ENCODE assay signal across 25 cellular contexts in the genomic region with DNA sequence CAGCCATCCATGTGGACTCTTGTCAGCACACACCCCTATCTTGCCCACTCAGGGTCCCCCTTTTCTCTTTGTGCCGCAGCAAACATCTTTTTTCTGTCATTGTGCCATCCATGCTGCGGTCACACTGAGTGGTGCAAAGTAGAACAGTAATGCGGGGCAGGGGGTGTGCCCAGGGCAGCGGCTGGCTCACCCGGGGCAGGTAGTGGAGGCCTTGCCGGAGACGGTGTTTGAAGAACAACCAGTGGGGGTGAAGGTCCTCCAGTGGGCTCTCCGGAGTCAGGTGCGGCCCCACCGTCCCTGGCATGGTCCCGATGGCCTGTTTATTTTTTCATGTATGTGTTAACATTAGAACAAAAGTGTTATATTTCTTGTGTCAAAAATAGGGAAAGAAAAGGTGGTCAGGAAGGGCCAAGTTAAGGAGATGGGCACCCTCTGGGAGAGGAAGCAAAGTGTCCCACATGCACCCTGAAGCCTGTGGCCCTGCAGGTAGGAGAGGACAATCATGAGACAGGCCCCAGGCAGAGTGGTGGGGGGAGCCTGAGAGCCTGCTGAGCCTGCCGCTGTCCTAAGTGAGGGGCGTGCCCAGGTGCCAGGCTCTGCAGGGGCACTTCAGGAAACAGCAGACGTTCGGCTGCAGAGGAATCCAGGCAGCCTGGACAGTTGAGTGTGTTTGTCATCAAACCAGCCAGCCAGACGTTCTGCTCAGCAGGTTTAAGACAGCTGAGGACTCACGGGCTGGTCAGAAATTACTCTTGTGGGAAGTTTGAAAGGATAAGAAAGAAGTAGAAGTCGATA. TPM values are rescaled to one million over a fixed set of nuclear protein-coding genes. Genes with fewer than 3 reads are reported as not detected.
A peak's percentile ranks its signal among the peaks of the same experiment; 100 is the strongest.
DNase-seq lines count a peak whose midpoint lies in the region; ATAC-seq and TF ChIP-seq lines count a peak whose summit lies in the region.
"Had no signal": no experiment of that assay in that cellular context is flagged by ENCODE, and none has a peak within 500 bp of the region (broad histone marks: within the 10 kb centered on the region; RNA-seq: fewer than 3 reads in every experiment).

No MANE protein-coding gene starts in this region.

- no peak overlapping the region for H3K4me2 ChIP-seq in osteoblast (ENCODE audit: insufficient read depth, low read length)

- no peaks in the 10 kb centered on the region for H3K4me1 Mint-ChIP-seq in activated CD8-positive, alpha-beta memory T cell treated with anti-CD3 and anti-CD28 coated beads, Interleukin-2, amount 10 ng/mL, durations not matched to agents 7 days and 5 days
- H3K4me1 Mint-ChIP-seq: activated B cell treated with CpG ODN at 0.5 μM for 24 hours, brain had no signal

- H3K9me3 Mint-ChIP-seq in activated CD8-positive, alpha-beta memory T cell treated with anti-CD3 and anti-CD28 coated beads, Interleukin-2, amount 10 ng/mL, durations not matched to agents 7 days and 5 days (ENCODE audit: low read depth), result no peaks in the 10 kb centered on the region
- H3K9me3 Mint-ChIP-seq: activated B cell treated with CpG ODN at 0.5 μM for 24 hours; brain; CD4-positive, alpha-beta T cell; HFFc6 had no signal

- H3K27me3 ChIP-seq in osteoblast (ENCODE audit: insufficient read depth, low read length), result no peaks in the 10 kb centered on the region
- H3K27me3 ChIP-seq: SJCRH30, transverse colon had no signal

- H4K20me1 ChIP-seq in osteoblast (ENCODE audit: insufficient read depth, low read length), result peaks cover 8% of the 10 kb centered on the region

- CTCF ChIA-PET in activated CD8-positive, alpha-beta memory T cell treated with anti-CD3 and anti-CD28 coated beads, Interleukin-2, amount 10 ng/mL, durations not matched to agents 7 days and 5 days (lab: Charles Lee), result interaction anchor here (0.6 kb wide), 1 partner anchor 307 kb away, joined by 3 read pairs; no protein-coding TSS in a partner anchor

- peaks cover 72% of the 10 kb centered on the region for H3K36me3 ChIP-seq in osteoblast (ENCODE audit: insufficient read depth, low read length)

- no peaks in the 10 kb centered on the region for H3K9me3 ChIP-seq in osteoblast (ENCODE audit: low read depth, low read length)
- H3K9me3 ChIP-seq: SJCRH30, transverse colon had no signal

- no peaks in the 10 kb centered on the region for H3K4me1 ChIP-seq in osteoblast (ENCODE audit: insufficient read depth, low read length)
- H3K4me1 ChIP-seq: SJCRH30, transverse colon had no signal

- no peaks in the 10 kb centered on the region for H3K27me3 Mint-ChIP-seq in activated CD8-positive, alpha-beta memory T cell treated with anti-CD3 and anti-CD28 coated beads, Interleukin-2, amount 10 ng/mL, durations not matched to agents 7 days and 5 days
- H3K27me3 Mint-ChIP-seq: activated B cell treated with CpG ODN at 0.5 μM for 24 hours; brain; CD4-positive, alpha-beta T cell had no signal

- no peak for DNase-seq in activated CD8-positive, alpha-beta memory T cell treated with anti-CD3 and anti-CD28 coated beads, Interleukin-2, amount 10 ng/mL, durations not matched to agents 7 days and 5 days
- no peak for DNase-seq in activated CD8-positive, alpha-beta memory T cell treated with anti-CD3 and anti-CD28 coated beads for 24 hours
- DNase-seq in NCI-H510A (lab: John Stamatoyannopoulos, UW) (peak; percentile 35), osteoblast (ENCODE audit: insufficient read length, low spot score, missing footprints) (peak; percentile 85), pons (ENCODE audit: low spot score) (no peak), hippocampal formation (lab: John Stamatoyannopoulos, UW) (no peak)
- DNase-seq in activated CD4-positive, CD25-positive, alpha-beta regulatory T cell treated with anti-CD3 and anti-CD28 coated beads, Interleukin-2, amount 50 U/mL, for 72 hours, result no peak
- DNase-seq: activated B cell treated with CpG ODN at 0.5 μM for 24 hours; activated CD4-positive, alpha-beta T cell treated with anti-CD3 and anti-CD28 coated beads, Interleukin-2, amount 50 U/mL, for 48 hours; activated gamma-delta T cell; CD4-positive, alpha-beta T cell; HFFc6; kidney glomerular epithelial cell; mammary epithelial cell; NCI-H1048; NCI-H1694 treated with DMSO at 0.1 percent for 48 hours; NCI-H748 treated with DMSO at 0.1 percent for 48 hours; occipital lobe; retina; SJCRH30; stimulated activated CD8-positive, alpha-beta memory T cell treated with anti-CD3 and anti-CD28 coated beads, Interleukin-4, amount 100 ng/mL, for 48 hours; transverse colon had no signal

- H3K27ac ChIP-seq in osteoblast (ENCODE audit: low read depth, low read length), result no peak overlapping the region
- H3K27ac ChIP-seq: SJCRH30, skin epidermis, transverse colon had no signal

- H3K27ac Mint-ChIP-seq in activated CD8-positive, alpha-beta memory T cell treated with anti-CD3 and anti-CD28 coated beads, Interleukin-2, amount 10 ng/mL, durations not matched to agents 7 days and 5 days, result peak overlapping the region; percentile 11
- H3K27ac Mint-ChIP-seq: activated B cell treated with CpG ODN at 0.5 μM for 24 hours; brain; CD4-positive, alpha-beta T cell; HFFc6 had no signal

- peaks cover 41% of the 10 kb centered on the region for H3K36me3 Mint-ChIP-seq in activated CD8-positive, alpha-beta memory T cell treated with anti-CD3 and anti-CD28 coated beads, Interleukin-2, amount 10 ng/mL, durations not matched to agents 7 days and 5 days

- peaks cover 10% of the 10 kb centered on the region for H3K79me2 ChIP-seq in osteoblast (ENCODE audit: insufficient read depth, low read length)

- TF ChIP-seq CTCF in osteoblast (IDR thresholded peaks at IDR 0.05; ENCODE audit: extremely low read depth, low read depth, low read length), result no peak

- no peak overlapping the region for H2AFZ ChIP-seq in osteoblast (ENCODE audit: low read length)

- ATAC-seq in activated CD8-positive, alpha-beta memory T cell treated with anti-CD3 and anti-CD28 coated beads, Interleukin-2, amount 10 ng/mL, durations not matched to agents 7 days and 5 days, result no peak
- peak; percentile 13 for ATAC-seq in esophagus mucosa

- H3K4me3 ChIP-seq in osteoblast (ENCODE audit: insufficient read depth, low read length), result no peak overlapping the region
- H3K4me3 ChIP-seq: SJCRH30, skin epidermis, transverse colon had no signal

- H3K4me3 Mint-ChIP-seq in activated CD8-positive, alpha-beta memory T cell treated with anti-CD3 and anti-CD28 coated beads, Interleukin-2, amount 10 ng/mL, durations not matched to agents 7 days and 5 days, result no peak overlapping the region
- H3K4me3 Mint-ChIP-seq: activated B cell treated with CpG ODN at 0.5 μM for 24 hours; brain; CD4-positive, alpha-beta T cell; HFFc6 had no signal

RNA-seq across cellular contexts. Expression of gene TSSK6, which starts 12.3 kb away (rescaled TPM):
- 1 to 10 TPM; 4.2 to 6.3 TPM for total RNA-seq in activated CD8-positive, alpha-beta memory T cell treated with anti-CD3 and anti-CD28 coated beads, Interleukin-2, amount 10 ng/mL, durations not matched to agents 7 days and 5 days
- 1.4 TPM for total RNA-seq in esophagus mucosa
- total RNA-seq in osteoblast, result 2.7 and 4.3 TPM in 2 replicates

RNA-seq across cellular contexts. Expression of gene NDUFA13, which starts 13.0 kb away (rescaled TPM):
- 100 to 1,000 TPM; 372 to 417 TPM for total RNA-seq in activated CD8-positive, alpha-beta memory T cell treated with anti-CD3 and anti-CD28 coated beads, Interleukin-2, amount 10 ng/mL, durations not matched to agents 7 days and 5 days
- total RNA-seq in esophagus mucosa (314 TPM), osteoblast (160 and 202 TPM in 2 replicates)

RNA-seq across cellular contexts. Expression of gene YJEFN3, which starts 25.7 kb away (rescaled TPM):
- 1 to 10 TPM; 7.4 to 9.9 TPM for total RNA-seq in activated CD8-positive, alpha-beta memory T cell treated with anti-CD3 and anti-CD28 coated beads, Interleukin-2, amount 10 ng/mL, durations not matched to agents 7 days and 5 days
- total RNA-seq in esophagus mucosa (1.00 TPM), osteoblast (under 0.01 and 0.29 TPM in 2 replicates)

RNA-seq across cellular contexts. Expression of gene CILP2, which starts 35.1 kb away (rescaled TPM):
- total RNA-seq in activated CD8-positive, alpha-beta memory T cell treated with anti-CD3 and anti-CD28 coated beads, Interleukin-2, amount 10 ng/mL, durations not matched to agents 7 days and 5 days, result under 1 TPM; 0.12 to 0.15 TPM
- total RNA-seq in esophagus mucosa, result not detected
- 0.72 and 0.88 TPM in 2 replicates for total RNA-seq in osteoblast

Comparison
In these comparisons a context has a peak if more than half of its experiments do, and no peak if none do; other contexts are left out.
1. DNase-seq: peak in NCI-H510A (single experiment) and osteoblast (single experiment); none in activated CD8-positive, alpha-beta memory T cell treated with anti-CD3 and anti-CD28 coated beads, Interleukin-2, amount 10 ng/mL, durations not matched to agents 7 days and 5 days (single experiment), activated CD8-positive, alpha-beta memory T cell treated with anti-CD3 and anti-CD28 coated beads for 24 hours (single experiment), activated CD4-positive, CD25-positive, alpha-beta regulatory T cell treated with anti-CD3 and anti-CD28 coated beads, Interleukin-2, amount 50 U/mL, for 72 hours (single experiment), pons (single experiment) and hippocampal formation (0 of 2).